ENCODE assay signal across 8 cellular contexts in genomic region chr22:24951942-24952836, GRCh38. TPM values are rescaled to one million over a fixed set of nuclear protein-coding genes. Genes with fewer than 3 reads are reported as not detected.
A peak's percentile ranks its signal among the peaks of the same experiment; 100 is the strongest.
DNase-seq lines count a peak whose midpoint lies in the region; ATAC-seq and TF ChIP-seq lines count a peak whose summit lies in the region.

Gene KIAA1671 (plus strand): TSS chr22:24952716. CDS start chr22:25028000, 75,284 bp downstream.

- H3K27ac ChIP-seq in BLaER1 treated with 17β-estradiol and CSF1 and Interleukin-3, amounts not matched to agents 10 nM and 100 nM = peak within 1 kb of the TSS in 4 of 11 experiments; percentile 35 to 65 (median 44); a peak in 7 of 22 replicates
- H3K27ac ChIP-seq in trophoblast cell (ENCODE audit: low read depth, low read length) (peak within 1 kb of the TSS; percentile 60), tibial artery (peak within 1 kb of the TSS; percentile 64 to 71)

- peak within 1 kb of the TSS; percentile 51 to 74 (median 69) for H3K9ac ChIP-seq in BLaER1 treated with 17β-estradiol and CSF1 and Interleukin-3, amounts not matched to agents 10 nM and 100 nM
- H3K9ac ChIP-seq in adipocyte (ENCODE audit: low read length) (peak within 1 kb of the TSS; percentile 87), trophoblast cell (ENCODE audit: low read length) (peak within 1 kb of the TSS; percentile 70)

- peak within 1 kb of the TSS; percentile 87 for H2AFZ ChIP-seq in trophoblast cell (ENCODE audit: insufficient read depth, low read length, poor library complexity)

- peak within 1 kb of the TSS; percentile 88 for H4K8ac ChIP-seq in trophoblast cell (ENCODE audit: low read depth, low read length)

- peaks cover 12% of the 10 kb centered on the region for H3K79me1 ChIP-seq in trophoblast cell (ENCODE audit: low read length)

- DNase-seq in MV-4-11 (lab: John Stamatoyannopoulos, UW) = peak; percentile 42
- peak; percentile 64 to 84 (median 76) for DNase-seq in T-helper 1 cell
- peak; percentile 83 for DNase-seq in adipocyte (ENCODE audit: low read depth)
- DNase-seq in cardiac septum (ENCODE audit: low spot score) = peak; percentile 91
- peak; percentile 90 to 99 for DNase-seq in trophoblast cell
- DNase-seq in tibial artery = peak; percentile 78 to 88

- peak within 1 kb of the TSS; percentile 55 for H2BK120ac ChIP-seq in trophoblast cell (ENCODE audit: insufficient read depth, low read length, poor library complexity)

- peak within 1 kb of the TSS; percentile 59 for H2BK12ac ChIP-seq in trophoblast cell (ENCODE audit: low read length)

- H3K79me2 ChIP-seq in trophoblast cell (ENCODE audit: control insufficient read depth, insufficient read depth, low read length, poor library complexity) = peaks cover 8% of the 10 kb centered on the region

- peak; percentile 57 for ATAC-seq in GM21360 (IDR thresholded peaks at IDR 0.05; ENCODE audit: unreplicated experiment)

- peak within 1 kb of the TSS; percentile 76 for H4K12ac ChIP-seq in trophoblast cell (ENCODE audit: low read depth, low read length)

- H2BK5ac ChIP-seq in trophoblast cell (ENCODE audit: low read depth, low read length, poor library complexity) = peak within 1 kb of the TSS; percentile 88

- H4K20me1 ChIP-seq in BLaER1 treated with 17β-estradiol and CSF1 and Interleukin-3, amounts not matched to agents 10 nM and 100 nM = peaks cover 0 to 15% (median 5%) of the 10 kb centered on the region in 11 experiments; a peak in 7 of 22 replicates

- peak; percentile 96 to 98 for TF ChIP-seq CTCF in tibial artery (IDR thresholded peaks at IDR 0.05)

- no peaks in the 10 kb centered on the region for H3K9me3 ChIP-seq in BLaER1 treated with 17β-estradiol and CSF1 and Interleukin-3, amounts not matched to agents 10 nM and 100 nM (replicated peaks in 1 of 11)
- H3K9me3 ChIP-seq in adipocyte (ENCODE audit: control insufficient read depth, low read length) (no peaks in the 10 kb centered on the region), trophoblast cell (ENCODE audit: insufficient read depth, low read depth, low read length) (peaks cover 2% of the 10 kb centered on the region), tibial artery (no peaks in the 10 kb centered on the region)

- peak within 1 kb of the TSS; percentile 36 for H3K14ac ChIP-seq in trophoblast cell (ENCODE audit: low read length)

- H3K23ac ChIP-seq in trophoblast cell (ENCODE audit: low read length) = no peak within 1 kb of the TSS

- H4K91ac ChIP-seq in trophoblast cell (ENCODE audit: low read depth, low read length) = peak within 1 kb of the TSS; percentile 81

- H3K36me3 ChIP-seq in BLaER1 treated with 17β-estradiol and CSF1 and Interleukin-3, amounts not matched to agents 10 nM and 100 nM = no peaks in the 10 kb centered on the region
- H3K36me3 ChIP-seq in adipocyte (ENCODE audit: control insufficient read depth, insufficient read depth, low read length, severe bottlenecking) (no peaks in the 10 kb centered on the region), trophoblast cell (ENCODE audit: control insufficient read depth in 1 of 2, insufficient read depth in 2 of 2, low read length in 2 of 2) (no peaks in the 10 kb centered on the region), tibial artery (no peaks in the 10 kb centered on the region)

- peak within 1 kb of the TSS; percentile 86 to 98 (median 96) for H3K4me2 ChIP-seq in BLaER1 treated with 17β-estradiol and CSF1 and Interleukin-3, amounts not matched to agents 10 nM and 100 nM
- H3K4me2 ChIP-seq in trophoblast cell (ENCODE audit: low read length) = peak within 1 kb of the TSS; percentile 100

- H3K4ac ChIP-seq in trophoblast cell (ENCODE audit: low read depth, low read length) = peak within 1 kb of the TSS; percentile 35

- no peak within 1 kb of the TSS for H2AK5ac ChIP-seq in trophoblast cell (ENCODE audit: low read length)

- intact Hi-C loops in cardiac septum (cut with DNase I) = loop anchor here (1.0 to 5.0 kb wide), 2 partner anchors 75 to 96 kb away; no protein-coding TSS in a partner anchor
- intact Hi-C loops in tibial artery (cut with DNase I; ENCODE audit: low total_unique reads) = loop anchor here (2.0 kb wide), 1 partner anchor 97 kb away; no protein-coding TSS in a partner anchor

- WGBS in trophoblast cell (ENCODE audit: extremely low coverage, insufficient coverage, insufficient read length) = no CpG with 5 or more reads among the region's 71 CpGs

- peak within 1 kb of the TSS; percentile 61 to 77 (median 68) for H3K4me3 ChIP-seq in BLaER1 treated with 17β-estradiol and CSF1 and Interleukin-3, amounts not matched to agents 10 nM and 100 nM
- peak within 1 kb of the TSS; percentile 90 for H3K4me3 ChIP-seq in adipocyte (ENCODE audit: low read length)
- H3K4me3 ChIP-seq in trophoblast cell (ENCODE audit: low read depth, low read length) = peak within 1 kb of the TSS; percentile 80
- H3K4me3 ChIP-seq in tibial artery = peak within 1 kb of the TSS; percentile 63 to 73

- peaks cover 12 to 28% (median 18%) of the 10 kb centered on the region in 11 experiments; a peak in 21 of 22 replicates for H3K27me3 ChIP-seq in BLaER1 treated with 17β-estradiol and CSF1 and Interleukin-3, amounts not matched to agents 10 nM and 100 nM
- H3K27me3 ChIP-seq in adipocyte (replicated peaks; ENCODE audit: control insufficient read depth, insufficient read depth, low read length) (peaks cover 24% of the 10 kb centered on the region), trophoblast cell (ENCODE audit: insufficient read depth, low read length) (no peaks in the 10 kb centered on the region), tibial artery (peaks cover 0 to 11% of the 10 kb centered on the region in 2 donors)

- H3K4me1 ChIP-seq in BLaER1 treated with 17β-estradiol and CSF1 and Interleukin-3, amounts not matched to agents 10 nM and 100 nM = peaks cover 0 to 16% (median 7%) of the 10 kb centered on the region in 10 experiments; a peak in 11 of 20 replicates
- peaks cover 8% of the 10 kb centered on the region for H3K4me1 ChIP-seq in adipocyte (ENCODE audit: control insufficient read depth, insufficient read depth, low read length)
- H3K4me1 ChIP-seq in trophoblast cell (ENCODE audit: control insufficient read depth in 1 of 2, insufficient read depth in 2 of 2, low read length in 2 of 2) = peaks cover 0 to 19% of the 10 kb centered on the region in 2 experiments
- peaks cover 0 to 44% (median 16%) of the 10 kb centered on the region in 4 donors for H3K4me1 ChIP-seq in tibial artery

- H3K18ac ChIP-seq in trophoblast cell (ENCODE audit: low read length) = peak within 1 kb of the TSS; percentile 78

RNA-seq across cellular contexts. Expression of gene KIAA1671, which starts in this region (rescaled TPM):
- total RNA-seq in cardiac septum = 12.3 TPM
- 23.1 and 23.4 TPM in 2 replicates for polyA plus RNA-seq in trophoblast cell (2013)

Comparison
In these comparisons a context has a peak if more than half of its experiments do, and no peak if none do; other contexts are left out.
1. DNase-seq: peak in every context shown above with its lines; median percentile 94 in trophoblast cell; 91 in cardiac septum; 83 in adipocyte; 83 in tibial artery; 76 in T-helper 1 cell; 42 in MV-4-11.